Comparison of ENCODE assay signal across 19 cellular contexts in genomic region chr12:77625441-77625840, GRCh38.
DNase-seq lines count a peak whose midpoint lies in the region; ATAC-seq, FAIRE-seq and TF ChIP-seq lines count a peak whose summit lies in the region.
"Had no signal": no experiment of that assay in that cellular context is flagged by ENCODE, and none has a peak within 500 bp of the region (broad histone marks: within the 10 kb centered on the region; RNA-seq: fewer than 3 reads in every experiment).

No MANE protein-coding gene starts in this region.

- H3K79me2 ChIP-seq in HepG2 (ENCODE audit: insufficient read depth, low read length), result no peaks in the 10 kb centered on the region

- ATAC-seq in HG03175 (IDR thresholded peaks at IDR 0.05; ENCODE audit: unreplicated experiment) (no peak), HepG2 (no peak)
- ATAC-seq: activated naive CD8-positive, alpha-beta T cell treated with anti-CD3 and anti-CD28 coated beads, Interleukin-2, amount 50 U/mL, for 24 hours; effector memory CD8-positive, alpha-beta T cell; stimulated activated memory B cell treated with anti-CD40 and anti-IgM and Interleukin-4, amounts not matched to agents 10 μg/mL and 1 μg/mL and 100 μg/mL, for 72 hours had no signal

- FAIRE-seq in HepG2 (lab: Jason Lieb, UNC), result no peak

- H3K27ac ChIP-seq in HepG2 (ENCODE audit: extremely low read length, insufficient read depth, low read length), result no peak overlapping the region
- H3K27ac ChIP-seq: vagina had no signal

- TF ChIP-seq CTCF in AG09319 (IDR thresholded peaks at IDR 0.05; ENCODE audit: low read depth, low read length) (no peak), HepG2 (CRISPR knock-in tag; IDR thresholded peaks at IDR 0.05) (no peak)

- TF ChIP-seq EP300 in HepG2 (IDR thresholded peaks at IDR 0.05; ENCODE audit: low read depth in 2 of 2, low read length in 2 of 2) (no peak), HepG2 (CRISPR knock-in tag; IDR thresholded peaks at IDR 0.05; ENCODE audit: borderline replicate concordance) (no peak)

- DNase-seq in AG09319 (ENCODE audit: extremely low read depth, low read depth) (peak; percentile 74), LoVo (ENCODE audit: low spot score) (peak; percentile 22), brain pericyte (ENCODE audit: low read depth, low spot score) (peak; percentile 20), kidney tubule cell (ENCODE audit: low spot score) (peak; percentile 72), NCI-H2196 (lab: John Stamatoyannopoulos, UW; ENCODE audit: unreplicated experiment) (no peak), HepG2 (ENCODE audit: low spot score) (no peak)
- DNase-seq in stimulated activated CD4-positive, alpha-beta T cell treated with anti-CD3 and anti-CD28 coated beads, Interleukin-12 subunit alpha, Interleukin-12 subunit beta, amount 100 ng/mL, for 4 hours, result no peak
- DNase-seq: activated CD8-positive, alpha-beta memory T cell treated with anti-CD3 and anti-CD28 coated beads, Interleukin-2, amount 50 U/mL, for 48 hours; activated naive CD8-positive, alpha-beta T cell treated with anti-CD3 and anti-CD28 coated beads, Interleukin-2, amount 50 U/mL, for 24 hours; C1 segment of cervical spinal cord; effector memory CD8-positive, alpha-beta T cell; GDM1; mesendoderm; NCI-H510A treated with DMSO at 0.1 percent for 48 hours; Right ventricle myocardium superior; stimulated activated CD4-positive, alpha-beta T cell treated with anti-CD3 and anti-CD28 coated beads, Interleukin-2, amount 100 ng/mL, for 48 hours had no signal

- H3K27me3 ChIP-seq in HepG2 (ENCODE audit: control insufficient read depth in 1 of 2, insufficient read depth in 2 of 2, low read length in 2 of 2), result no peaks in the 10 kb centered on the region; a peak in 1 of 5 replicates
- H3K27me3 ChIP-seq: vagina had no signal

- no peak for TF ChIP-seq RAD21 in HepG2 (CRISPR knock-in tag; IDR thresholded peaks at IDR 0.05)

- TF ChIP-seq POLR2A in HepG2 (IDR thresholded peaks at IDR 0.05; ENCODE audit: insufficient read depth in 1 of 2, low read depth in 2 of 2, low read length in 2 of 2), result no peak

- POLR2A ChIA-PET in HepG2 (lab: Yijun Ruan, JAX), result no interaction called here

- no peaks in the 10 kb centered on the region for H4K20me1 ChIP-seq in HepG2 (ENCODE audit: insufficient read depth, low read length)

- H3K4me1 ChIP-seq in HepG2 (ENCODE audit: insufficient read depth, low read length), result no peaks in the 10 kb centered on the region
- H3K4me1 ChIP-seq: vagina had no signal

- in situ Hi-C loops in HepG2 (cut with HindIII; ENCODE audit: extremely low pct_ligation_motif_present, low pct_unique_long_range_greater_than_20kb), result no loop called here

- H3K9ac ChIP-seq in HepG2 (ENCODE audit: insufficient read depth, low read depth, low read length), result no peak overlapping the region

- intact Hi-C loops in HepG2 (cut with micrococcal nuclease; ENCODE audit: unreplicated experiment), result no loop called here

- no peak overlapping the region for H3K4me2 ChIP-seq in HepG2 (ENCODE audit: low read depth, low read length)

- H3K36me3 ChIP-seq in HepG2 (replicated peaks in 1 of 2; ENCODE audit: control insufficient read depth in 1 of 2, insufficient read depth in 2 of 2, low read length in 2 of 2), result no peaks in the 10 kb centered on the region
- H3K36me3 ChIP-seq: vagina had no signal

- H3K9me3 ChIP-seq in HepG2 (ENCODE audit: low read length), result no peaks in the 10 kb centered on the region
- H3K9me3 ChIP-seq: vagina had no signal

- 7% methylated on average over 3 of the region's 3 CpGs for WGBS in HepG2 (ENCODE audit: low lambda C conversion rate)

- no peak overlapping the region for H3K4me3 ChIP-seq in HepG2 (replicated peaks in 1 of 3; ENCODE audit: insufficient read depth in 1 of 3, low read depth in 2 of 3, low read length in 3 of 3)
- H3K4me3 ChIP-seq: vagina had no signal

- BruUV-seq in HepG2 (replicated peaks; lab: Mats Ljungman, UMichigan), result no TSS peak

- CTCF ChIA-PET in HepG2 (lab: Yijun Ruan, JAX; ENCODE audit: low intra/inter-chr PET ratio, low total read pairs), result no interaction called here

- no peak overlapping the region for H2AFZ ChIP-seq in HepG2 (ENCODE audit: low read length)

TF ChIP-seq in HepG2, 621 proteins besides CTCF, POLR2A, EP300 and RAD21 (continues in another document):
- TF ChIP-seq ZNF841 (CRISPR knock-in tag; IDR thresholded peaks at IDR 0.05; ENCODE audit: borderline replicate concordance) (no peak), DMTF1 (CRISPR knock-in tag; IDR thresholded peaks at IDR 0.05) (no peak), SNRNP70 (IDR thresholded peaks at IDR 0.05; ENCODE audit: low read depth, low read length) (no peak), ZNF790 (CRISPR knock-in tag; IDR thresholded peaks at IDR 0.05; ENCODE audit: borderline replicate concordance) (no peak), ZBTB39 (CRISPR knock-in tag; IDR thresholded peaks at IDR 0.05) (no peak), NCOA5 (CRISPR knock-in tag; IDR thresholded peaks at IDR 0.05) (no peak), SKIL (CRISPR knock-in tag; IDR thresholded peaks at IDR 0.05; ENCODE audit: borderline replicate concordance) (no peak), ZFP62 (CRISPR knock-in tag; IDR thresholded peaks at IDR 0.05) (no peak), TAF1 (CRISPR knock-in tag; IDR thresholded peaks at IDR 0.05) (no peak), ZNF737 (CRISPR knock-in tag; IDR thresholded peaks at IDR 0.05; ENCODE audit: borderline replicate concordance) (no peak), TIGD3 (CRISPR knock-in tag; IDR thresholded peaks at IDR 0.05; ENCODE audit: borderline replicate concordance) (no peak), ZNF382 (CRISPR knock-in tag; IDR thresholded peaks at IDR 0.05; ENCODE audit: borderline replicate concordance) (no peak), NFRKB (IDR thresholded peaks at IDR 0.05) (no peak), ZNF75D (CRISPR knock-in tag; IDR thresholded peaks at IDR 0.05; ENCODE audit: borderline replicate concordance) (no peak), ZNF563 (CRISPR knock-in tag; IDR thresholded peaks at IDR 0.05) (no peak), ZNF598 (CRISPR knock-in tag; IDR thresholded peaks at IDR 0.05; ENCODE audit: borderline replicate concordance) (no peak)

Comparison
In these comparisons a context has a peak if more than half of its experiments do, and no peak if none do; other contexts are left out.
1. DNase-seq: peak in AG09319 (single experiment), LoVo (single experiment), brain pericyte (single experiment) and kidney tubule cell (single experiment); none in NCI-H2196 (single experiment), HepG2 (single experiment) and stimulated activated CD4-positive, alpha-beta T cell treated with anti-CD3 and anti-CD28 coated beads, Interleukin-12 subunit alpha, Interleukin-12 subunit beta, amount 100 ng/mL, for 4 hours (single experiment).